1 cellular context compared by ENCODE assay signal in the genomic region with DNA sequence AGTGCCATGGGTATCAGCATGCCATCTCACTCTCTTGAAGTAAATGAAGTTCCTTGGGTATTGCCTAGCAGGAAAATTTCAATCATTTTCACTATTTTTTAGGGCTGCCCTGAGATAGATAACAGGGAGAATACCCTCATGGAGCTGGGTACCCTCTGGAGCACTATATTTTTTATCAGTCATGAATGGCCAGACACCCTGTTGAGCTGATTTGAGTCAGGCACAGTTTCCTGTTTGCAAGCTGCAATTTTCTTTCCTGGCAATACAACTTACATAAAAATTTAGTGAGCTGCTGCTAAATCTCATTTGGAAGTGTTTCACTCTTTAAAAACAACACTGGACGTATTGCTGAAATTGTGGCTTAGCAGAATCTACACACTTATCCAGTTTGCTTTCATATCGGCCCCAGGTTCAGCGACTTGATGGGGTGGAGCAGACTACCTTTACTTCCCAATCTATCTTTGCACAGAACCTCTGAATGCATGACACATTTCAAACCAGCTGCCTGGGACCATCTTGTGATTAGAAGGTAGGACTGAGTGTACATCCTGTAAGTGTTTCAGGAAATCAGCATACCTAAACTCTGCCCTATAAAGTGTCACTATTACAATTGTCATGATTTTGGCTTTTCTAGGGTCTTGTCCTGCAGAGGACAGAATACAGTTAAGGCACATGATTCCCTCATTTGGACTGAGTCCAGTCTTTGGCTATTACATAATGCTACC.
TF ChIP-seq lines count a peak whose summit lies in the region.

No MANE protein-coding gene starts in this region.

TF ChIP-seq in WTC11, 78 proteins besides CTCF, POLR2A, EP300 and RAD21 (continued from another document):
- TF ChIP-seq, protein P1, sequence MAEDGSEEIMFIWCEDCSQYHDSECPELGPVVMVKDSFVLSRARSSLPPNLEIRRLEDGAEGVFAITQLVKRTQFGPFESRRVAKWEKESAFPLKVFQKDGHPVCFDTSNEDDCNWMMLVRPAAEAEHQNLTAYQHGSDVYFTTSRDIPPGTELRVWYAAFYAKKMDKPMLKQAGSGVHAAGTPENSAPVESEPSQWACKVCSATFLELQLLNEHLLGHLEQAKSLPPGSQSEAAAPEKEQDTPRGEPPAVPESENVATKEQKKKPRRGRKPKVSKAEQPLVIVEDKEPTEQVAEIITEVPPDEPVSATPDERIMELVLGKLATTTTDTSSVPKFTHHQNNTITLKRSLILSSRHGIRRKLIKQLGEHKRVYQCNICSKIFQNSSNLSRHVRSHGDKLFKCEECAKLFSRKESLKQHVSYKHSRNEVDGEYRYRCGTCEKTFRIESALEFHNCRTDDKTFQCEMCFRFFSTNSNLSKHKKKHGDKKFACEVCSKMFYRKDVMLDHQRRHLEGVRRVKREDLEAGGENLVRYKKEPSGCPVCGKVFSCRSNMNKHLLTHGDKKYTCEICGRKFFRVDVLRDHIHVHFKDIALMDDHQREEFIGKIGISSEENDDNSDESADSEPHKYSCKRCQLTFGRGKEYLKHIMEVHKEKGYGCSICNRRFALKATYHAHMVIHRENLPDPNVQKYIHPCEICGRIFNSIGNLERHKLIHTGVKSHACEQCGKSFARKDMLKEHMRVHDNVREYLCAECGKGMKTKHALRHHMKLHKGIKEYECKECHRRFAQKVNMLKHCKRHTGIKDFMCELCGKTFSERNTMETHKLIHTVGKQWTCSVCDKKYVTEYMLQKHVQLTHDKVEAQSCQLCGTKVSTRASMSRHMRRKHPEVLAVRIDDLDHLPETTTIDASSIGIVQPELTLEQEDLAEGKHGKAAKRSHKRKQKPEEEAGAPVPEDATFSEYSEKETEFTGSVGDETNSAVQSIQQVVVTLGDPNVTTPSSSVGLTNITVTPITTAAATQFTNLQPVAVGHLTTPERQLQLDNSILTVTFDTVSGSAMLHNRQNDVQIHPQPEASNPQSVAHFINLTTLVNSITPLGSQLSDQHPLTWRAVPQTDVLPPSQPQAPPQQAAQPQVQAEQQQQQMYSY (CRISPR knock-in tag; IDR thresholded peaks at IDR 0.05), result no peak
- TF ChIP-seq TEAD1 (CRISPR knock-in tag; IDR thresholded peaks at IDR 0.05) (no peak), FOXK1 (CRISPR knock-in tag; IDR thresholded peaks at IDR 0.05) (no peak), JUN (CRISPR knock-in tag; IDR thresholded peaks at IDR 0.05) (no peak), ZNF121 (CRISPR knock-in tag; IDR thresholded peaks at IDR 0.05) (no peak), IRF2 (CRISPR knock-in tag; IDR thresholded peaks at IDR 0.05; ENCODE audit: borderline replicate concordance, low read depth) (no peak)
- TF ChIP-seq, protein P2, sequence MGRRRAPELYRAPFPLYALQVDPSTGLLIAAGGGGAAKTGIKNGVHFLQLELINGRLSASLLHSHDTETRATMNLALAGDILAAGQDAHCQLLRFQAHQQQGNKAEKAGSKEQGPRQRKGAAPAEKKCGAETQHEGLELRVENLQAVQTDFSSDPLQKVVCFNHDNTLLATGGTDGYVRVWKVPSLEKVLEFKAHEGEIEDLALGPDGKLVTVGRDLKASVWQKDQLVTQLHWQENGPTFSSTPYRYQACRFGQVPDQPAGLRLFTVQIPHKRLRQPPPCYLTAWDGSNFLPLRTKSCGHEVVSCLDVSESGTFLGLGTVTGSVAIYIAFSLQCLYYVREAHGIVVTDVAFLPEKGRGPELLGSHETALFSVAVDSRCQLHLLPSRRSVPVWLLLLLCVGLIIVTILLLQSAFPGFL (CRISPR knock-in tag; IDR thresholded peaks at IDR 0.05; ENCODE audit: borderline replicate concordance), result no peak
TF ChIP-seq in WTC11: peak in this region for 0.
